Comparison of ENCODE assay signal across 8 cellular contexts in the genomic region with DNA sequence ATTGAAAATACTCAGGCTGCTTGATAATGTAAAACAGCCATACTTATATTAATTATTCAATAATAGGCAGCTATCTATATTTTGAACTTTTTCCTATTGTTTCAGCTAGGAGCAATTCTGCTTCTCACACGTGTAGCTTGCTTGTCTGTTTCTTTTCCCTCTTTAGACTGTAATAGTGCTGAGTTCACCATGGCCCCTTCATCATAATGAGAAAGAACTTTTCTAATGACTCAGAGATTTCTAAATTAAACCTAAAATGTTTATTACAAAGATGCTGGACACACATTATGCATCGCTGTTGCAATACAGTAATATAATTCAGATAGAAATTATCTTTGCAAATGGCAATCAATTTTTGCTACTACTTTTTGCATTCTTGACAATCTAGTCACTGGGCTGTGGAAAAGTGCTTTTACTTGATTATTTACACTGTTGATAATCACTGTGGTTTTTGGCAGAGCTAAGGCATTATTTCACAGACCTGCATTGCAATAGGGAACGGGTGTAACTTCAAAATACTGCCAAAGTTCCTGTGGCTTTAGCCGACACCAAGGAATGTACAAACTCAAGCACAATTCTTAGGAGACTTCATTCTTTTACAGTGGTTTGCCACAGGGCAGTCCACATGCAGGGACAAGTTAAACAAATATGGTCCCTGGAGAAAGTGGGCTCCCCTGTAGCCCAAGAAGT.
A peak's percentile ranks its signal among the peaks of the same experiment; 100 is the strongest.
DNase-seq lines count a peak whose midpoint lies in the region; ATAC-seq, FAIRE-seq and TF ChIP-seq lines count a peak whose summit lies in the region.

No MANE protein-coding gene starts in this region.

- peak; percentile 96 for ATAC-seq in body of pancreas
- ATAC-seq in thoracic aorta (ENCODE audit: insufficient number of reproducible peaks, low FRiP score, low read depth): peak; percentile 96
- ATAC-seq in activated T-cell treated with anti-CD3 and anti-CD28 coated beads, Interleukin-2, amount 50 U/mL, for 72 hours (replicated peaks in 1 of 2): no peak
- no peak for ATAC-seq in HG03521 (IDR thresholded peaks at IDR 0.05; ENCODE audit: unreplicated experiment)

- H3K9me3 Mint-ChIP-seq in activated T-cell treated with anti-CD3 and anti-CD28 coated beads, Interleukin-2, amount 50 U/mL, for 72 hours: peaks cover 1 to 3% of the 10 kb centered on the region in 2 donors

- no peak for TF ChIP-seq POLR2A in body of pancreas (IDR thresholded peaks at IDR 0.05)

- no peaks in the 10 kb centered on the region for H3K36me3 Mint-ChIP-seq in activated T-cell treated with anti-CD3 and anti-CD28 coated beads, Interleukin-2, amount 50 U/mL, for 72 hours (ENCODE audit: insufficient read depth in 2 of 2)

- no peak overlapping the region for H3K4me3 ChIP-seq in body of pancreas
- H3K4me3 ChIP-seq in kidney (ENCODE audit: low read length in 2 of 2): no peak overlapping the region
- H3K4me3 ChIP-seq in thoracic aorta: no peak overlapping the region

- no peaks in the 10 kb centered on the region for H3K9me3 ChIP-seq in body of pancreas
- no peaks in the 10 kb centered on the region for H3K9me3 ChIP-seq in kidney (ENCODE audit: control insufficient read depth in 1 of 2, low read length in 2 of 2)
- no peaks in the 10 kb centered on the region for H3K9me3 ChIP-seq in thoracic aorta

- H3K4me1 ChIP-seq in body of pancreas: peaks cover 17% of the 10 kb centered on the region
- peaks cover 0 to 15% of the 10 kb centered on the region in 2 donors for H3K4me1 ChIP-seq in kidney (ENCODE audit: control insufficient read depth in 1 of 2, insufficient read depth in 1 of 2, low read depth in 1 of 2, low read length in 2 of 2)
- peaks cover 9 to 39% of the 10 kb centered on the region in 2 donors for H3K4me1 ChIP-seq in thoracic aorta (ENCODE audit: control insufficient read depth in 1 of 2, low read depth in 2 of 2)

- peak; percentile 25 for FAIRE-seq in kidney (lab: Jason Lieb, UNC)

- intact Hi-C loops in body of pancreas (cut with DNase I): no loop called here
- intact Hi-C loops in kidney (cut with DNase I): no loop called here

- no peaks in the 10 kb centered on the region for H3K27me3 Mint-ChIP-seq in activated T-cell treated with anti-CD3 and anti-CD28 coated beads, Interleukin-2, amount 50 U/mL, for 72 hours (ENCODE audit: low read depth)

- H3K27ac ChIP-seq in body of pancreas (peak overlapping the region; percentile 58 to 76 (median 67)), kidney (ENCODE audit: low read depth in 2 of 2, low read length in 2 of 2) (peak overlapping the region in 1 of 2 donors; percentile 20), thoracic aorta (peak overlapping the region; percentile 74 to 76)

- peak; percentile 92 for DNase-seq in HS-27A (ENCODE audit: low read depth)
- peak; percentile 28 to 79 (median 45) for DNase-seq in body of pancreas
- no peak for DNase-seq in kidney
- peak; percentile 21 for DNase-seq in thoracic aorta (ENCODE audit: low spot score)
- no peak for DNase-seq in NCI-H1694 (lab: John Stamatoyannopoulos, UW)
- DNase-seq in activated T-cell treated with anti-CD3 and anti-CD28 coated beads, Interleukin-2, amount 50 U/mL, for 72 hours: no peak
- no peak for DNase-seq in NCI-H748 treated with DMSO at 0.1 percent for 48 hours (lab: John Stamatoyannopoulos, UW)

- WGBS in body of pancreas, 2 donors: 3 to 6% methylated on average over 4 of the region's 4 CpGs

- H3K27me3 ChIP-seq in body of pancreas: peaks cover 0 to 4% of the 10 kb centered on the region in 2 donors
- H3K27me3 ChIP-seq in thoracic aorta (replicated peaks; ENCODE audit: insufficient read depth): no peaks in the 10 kb centered on the region

- H3K4me1 Mint-ChIP-seq in activated T-cell treated with anti-CD3 and anti-CD28 coated beads, Interleukin-2, amount 50 U/mL, for 72 hours (ENCODE audit: low read depth): no peaks in the 10 kb centered on the region

- H3K27ac Mint-ChIP-seq in activated T-cell treated with anti-CD3 and anti-CD28 coated beads, Interleukin-2, amount 50 U/mL, for 72 hours: no peak overlapping the region

- TF ChIP-seq CTCF in body of pancreas (IDR thresholded peaks at IDR 0.05) (no peak), kidney (IDR thresholded peaks at IDR 0.05; ENCODE audit: borderline replicate concordance, extremely low read depth, insufficient read depth) (no peak), thoracic aorta (IDR thresholded peaks at IDR 0.05) (no peak)

- no peaks in the 10 kb centered on the region for H3K36me3 ChIP-seq in body of pancreas (replicated peaks in 1 of 2; ENCODE audit: insufficient read depth in 1 of 2, low read depth in 2 of 2)
- no peaks in the 10 kb centered on the region for H3K36me3 ChIP-seq in kidney (ENCODE audit: control insufficient read depth in 1 of 2, insufficient read depth in 2 of 2, low read length in 2 of 2)
- no peaks in the 10 kb centered on the region for H3K36me3 ChIP-seq in thoracic aorta

- H3K4me3 Mint-ChIP-seq in activated T-cell treated with anti-CD3 and anti-CD28 coated beads, Interleukin-2, amount 50 U/mL, for 72 hours: no peak overlapping the region

- H3K9ac ChIP-seq in kidney (ENCODE audit: low read length in 2 of 2): no peak overlapping the region

Comparison
In these comparisons a context has a peak if more than half of its experiments do, and no peak if none do; other contexts are left out.
1. DNase-seq: peak in HS-27A (single experiment), body of pancreas (4 of 4) and thoracic aorta (single experiment); none in kidney (single experiment), NCI-H1694 (single experiment), activated T-cell treated with anti-CD3 and anti-CD28 coated beads, Interleukin-2, amount 50 U/mL, for 72 hours (0 of 2) and NCI-H748 treated with DMSO at 0.1 percent for 48 hours (single experiment).
2. ATAC-seq: peak in body of pancreas (single experiment) and thoracic aorta (single experiment); none in activated T-cell treated with anti-CD3 and anti-CD28 coated beads, Interleukin-2, amount 50 U/mL, for 72 hours (0 of 2) and HG03521 (single experiment).